ENCODE assay signal across 8 cellular contexts in the genomic region with DNA sequence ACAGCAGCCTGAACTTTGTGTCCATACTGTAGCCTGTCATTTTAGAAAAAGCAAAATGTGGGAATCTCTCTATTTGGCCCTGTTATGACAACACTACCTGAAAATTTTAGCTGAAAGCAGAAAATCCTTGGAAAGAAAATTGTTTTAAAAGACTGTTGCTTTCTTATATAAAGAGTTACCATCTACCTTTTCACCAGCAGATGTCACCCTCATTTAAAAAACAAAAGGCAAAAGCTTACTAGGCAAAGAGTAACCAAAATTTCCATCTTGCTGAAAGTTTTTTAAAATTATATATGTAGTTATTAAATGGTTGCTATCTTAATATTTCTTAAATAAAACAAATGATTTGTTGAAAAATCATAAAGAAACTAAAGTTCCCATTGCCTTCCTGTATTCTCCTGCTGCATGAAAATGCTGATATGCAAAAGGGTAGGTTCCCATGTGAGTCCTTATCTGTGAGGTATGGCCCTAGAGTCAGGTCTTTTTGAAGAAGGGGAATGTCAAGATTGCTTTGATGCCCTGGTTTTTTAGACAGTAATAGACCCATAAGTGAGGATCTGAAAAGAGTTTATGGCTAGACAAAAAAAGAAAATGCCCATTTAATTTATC.
DNase-seq lines count a peak whose midpoint lies in the region; ATAC-seq and TF ChIP-seq lines count a peak whose summit lies in the region.

No MANE protein-coding gene starts in this region.

- H3K27ac ChIP-seq in PC-9, result no peak overlapping the region

- H3K4me3 ChIP-seq in GM12875 (ENCODE audit: low read depth, low read length) (no peak overlapping the region), PC-9 (no peak overlapping the region), epithelial cell of proximal tubule (ENCODE audit: low read depth, low read length) (no peak overlapping the region)

- no peaks in the 10 kb centered on the region for H3F3A ChIP-seq in PC-9 (ENCODE audit: insufficient read depth, low read depth)

- H3K4me2 ChIP-seq in PC-9, result no peak overlapping the region

- H3K9me2 ChIP-seq in PC-9 (ENCODE audit: insufficient read depth), result no peaks in the 10 kb centered on the region

- H2AFZ ChIP-seq in PC-9, result no peak overlapping the region

- POLR2A ChIA-PET in PC-9 (lab: Charles Lee; ENCODE audit: unreplicated experiment) (no interaction called here), HEK293T (lab: Yijun Ruan, JAX) (interaction anchor here (1.6 kb wide), 1 partner anchor 61 kb away, joined by 5 read pairs; a partner anchor contains a TSS)

- intact Hi-C loops in PC-9 (cut with micrococcal nuclease; ENCODE audit: unreplicated experiment), result loop anchor here (5.0 to 10.0 kb wide), 2 partner anchors 233 to 685 kb away; no protein-coding TSS in a partner anchor

- no peaks in the 10 kb centered on the region for H4K20me1 ChIP-seq in PC-9 (ENCODE audit: insufficient read depth)

- no TSS peak for BruUV-seq in PC-9 (replicated peaks; lab: Mats Ljungman, UMichigan)

- H3K9me3 ChIP-seq in PC-9 (ENCODE audit: insufficient read depth, low read depth), result no peaks in the 10 kb centered on the region

- peak; percentile 57 for DNase-seq in Ammon's horn (ENCODE audit: low spot score)
- no peak for DNase-seq in PC-9
- DNase-seq in epithelial cell of proximal tubule (ENCODE audit: low read depth), result no peak
- DNase-seq in putamen (ENCODE audit: low spot score), result peak; percentile 42
- DNase-seq in NCI-H187 treated with DMSO at 0.1 percent for 48 hours (lab: John Stamatoyannopoulos, UW), result no peak
- no peak for DNase-seq in HEK293T (ENCODE audit: extremely low spot score)

- no peak for ATAC-seq in GM19324 (IDR thresholded peaks at IDR 0.05; ENCODE audit: low FRiP score, unreplicated experiment)

- H3K79me2 ChIP-seq in PC-9 (ENCODE audit: low read depth), result no peaks in the 10 kb centered on the region

- H3K4me1 ChIP-seq in PC-9 (replicated peaks; ENCODE audit: insufficient read depth), result no peaks in the 10 kb centered on the region

- CTCF ChIA-PET in PC-9 (lab: Charles Lee), result interaction anchor here (0.8 to 1.1 kb wide), 4 partner anchors 15 to 316 kb away, joined by 3 to 5 read pairs (median 4); no protein-coding TSS in a partner anchor
- CTCF ChIA-PET in HEK293T (lab: Yijun Ruan, JAX), result interaction anchor here (0.7 to 1.6 kb wide), 10 partner anchors 9 to 250 kb away, joined by 3 to 5 read pairs (median 4); no protein-coding TSS in a partner anchor

- H3K27me3 ChIP-seq in PC-9 (ENCODE audit: insufficient read depth, low read depth), result peaks cover 64% of the 10 kb centered on the region

- TF ChIP-seq CTCF in GM12875 (IDR thresholded peaks at IDR 0.05; ENCODE audit: borderline replicate concordance, insufficient read depth, low read depth, low read length), result peak; percentile 21; the same call in 1 of the 2 replicates
- peak; percentile 62 for TF ChIP-seq CTCF in PC-9 (conservative IDR thresholded peaks at IDR 0.05)
- TF ChIP-seq CTCF in epithelial cell of proximal tubule (conservative IDR thresholded peaks at IDR 0.05; ENCODE audit: low read depth, low read length), result peak; percentile 61

- H3K36me3 ChIP-seq in PC-9 (ENCODE audit: low read depth), result no peaks in the 10 kb centered on the region

TF ChIP-seq in HEK293T, 16 proteins besides CTCF, POLR2A, EP300 and RAD21:
- no peak for TF ChIP-seq L3MBTL2 (conservative IDR thresholded peaks at IDR 0.05)
- TF ChIP-seq SUZ12 (IDR thresholded peaks at IDR 0.05), result no peak
- TF ChIP-seq TARDBP (IDR thresholded peaks at IDR 0.05), result no peak
- no peak for TF ChIP-seq ARNT (IDR thresholded peaks at IDR 0.05)
- TF ChIP-seq ZNF384 (IDR thresholded peaks at IDR 0.05), result no peak
- TF ChIP-seq SP1 (IDR thresholded peaks at IDR 0.05), result no peak
TF ChIP-seq in HEK293T: peak in this region for 0.

Comparison
In these comparisons a context has a peak if more than half of its experiments do, and no peak if none do; other contexts are left out.
1. DNase-seq: peak in Ammon's horn (single experiment) and putamen (single experiment); none in PC-9 (0 of 2), epithelial cell of proximal tubule (single experiment), NCI-H187 treated with DMSO at 0.1 percent for 48 hours (single experiment) and HEK293T (single experiment).
2. Peak in every context shown above with its lines, with median percentiles within 50 percentile points of each other: CTCF ChIP-seq.